20 cellular contexts compared by ENCODE assay signal in the genomic region with DNA sequence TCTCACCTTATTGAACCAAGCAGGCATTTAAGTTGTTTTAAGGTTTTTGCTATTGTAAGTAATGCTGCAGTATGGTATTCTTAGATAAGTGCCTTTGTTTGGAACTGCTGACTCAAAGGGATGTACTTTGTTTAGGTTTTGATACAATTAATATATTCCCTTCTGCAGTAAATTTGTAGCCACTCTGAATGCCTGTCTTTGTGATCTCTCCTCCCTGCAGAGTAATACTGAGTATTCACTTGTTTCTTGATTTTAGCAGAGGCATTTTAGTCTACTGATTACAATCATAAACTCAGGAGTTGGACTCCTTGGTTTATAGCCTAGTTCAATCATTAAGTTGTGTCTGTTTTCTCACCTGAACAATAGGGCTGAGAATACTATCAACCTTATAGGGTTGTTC. TPM values are rescaled to one million over a fixed set of nuclear protein-coding genes. Genes with fewer than 3 reads are reported as not detected.
DNase-seq lines count a peak whose midpoint lies in the region; ATAC-seq and TF ChIP-seq lines count a peak whose summit lies in the region.
"Had no signal": no experiment of that assay in that cellular context is flagged by ENCODE, and none has a peak within 500 bp of the region (broad histone marks: within the 10 kb centered on the region; RNA-seq: fewer than 3 reads in every experiment).

No MANE protein-coding gene starts in this region.

- peaks cover 10% of the 10 kb centered on the region for H3K4me1 Mint-ChIP-seq in activated naive CD4-positive, alpha-beta T cell treated with anti-CD3 and anti-CD28 coated beads, Interleukin-2, amount 10 ng/mL, durations not matched to agents 7 days and 5 days

- CTCF ChIA-PET in activated naive CD4-positive, alpha-beta T cell treated with anti-CD3 and anti-CD28 coated beads, Interleukin-2, amount 10 ng/mL, durations not matched to agents 7 days and 5 days (lab: Charles Lee), result no interaction called here

- no peaks in the 10 kb centered on the region for H3K9me3 ChIP-seq in BE2C
- H3K9me3 ChIP-seq: SJCRH30 had no signal

- TF ChIP-seq CTCF in GM20000 (IDR thresholded peaks at IDR 0.05; ENCODE audit: extremely low read depth, missing control alignments), result no peak
- TF ChIP-seq CTCF in BE2C (IDR thresholded peaks at IDR 0.05; ENCODE audit: low read depth, low read length), result no peak

- H3K9me3 Mint-ChIP-seq in activated naive CD4-positive, alpha-beta T cell treated with anti-CD3 and anti-CD28 coated beads, Interleukin-2, amount 10 ng/mL, durations not matched to agents 7 days and 5 days, result no peaks in the 10 kb centered on the region
- H3K9me3 Mint-ChIP-seq in activated naive CD4-positive, alpha-beta T cell treated with anti-CD3 and anti-CD28 coated beads, Interleukin-2, amount 50 U/mL, for 72 hours, result no peaks in the 10 kb centered on the region
- H3K9me3 Mint-ChIP-seq: IgD-negative memory B cell had no signal

- no peak for DNase-seq in activated naive CD4-positive, alpha-beta T cell treated with anti-CD3 and anti-CD28 coated beads, Interleukin-2, amount 10 ng/mL, durations not matched to agents 7 days and 5 days
- no peak for DNase-seq in activated naive CD4-positive, alpha-beta T cell treated with anti-CD3 and anti-CD28 coated beads, Interleukin-2, amount 50 U/mL, for 72 hours (ENCODE audit: low spot score in 2 of 2)
- no peak for DNase-seq in caudate nucleus (lab: John Stamatoyannopoulos, UW)
- peak; percentile 54 for DNase-seq in medulla oblongata (ENCODE audit: extremely low spot score)
- no peak for DNase-seq in NCI-H1930 (lab: John Stamatoyannopoulos, UW)
- DNase-seq in GM20000 (ENCODE audit: low spot score), result no peak
- no peak for DNase-seq in BE2C
- DNase-seq: ACHN, DMS153, HCEC 1CT, MM.1S, NCI-H2029 treated with DMSO at 0.1 percent for 48 hours, NCI-H2227 treated with DMSO at 0.1 percent for 48 hours, NCI-H526 treated with DMSO at 0.1 percent for 48 hours, PC-9, SJCRH30 had no signal

- H3K27me3 ChIP-seq in BE2C, result no peaks in the 10 kb centered on the region; the same call in 1 of the 2 replicates
- H3K27me3 ChIP-seq: SJCRH30 had no signal

- H3K4me1 ChIP-seq in BE2C, result no peaks in the 10 kb centered on the region
- H3K4me1 ChIP-seq: SJCRH30 had no signal

- no peaks in the 10 kb centered on the region for H3K27me3 Mint-ChIP-seq in activated naive CD4-positive, alpha-beta T cell treated with anti-CD3 and anti-CD28 coated beads, Interleukin-2, amount 10 ng/mL, durations not matched to agents 7 days and 5 days
- H3K27me3 Mint-ChIP-seq: IgD-negative memory B cell had no signal

- peaks cover 15% of the 10 kb centered on the region for H3K36me3 Mint-ChIP-seq in activated naive CD4-positive, alpha-beta T cell treated with anti-CD3 and anti-CD28 coated beads, Interleukin-2, amount 10 ng/mL, durations not matched to agents 7 days and 5 days
- no peaks in the 10 kb centered on the region for H3K36me3 Mint-ChIP-seq in activated naive CD4-positive, alpha-beta T cell treated with anti-CD3 and anti-CD28 coated beads, Interleukin-2, amount 50 U/mL, for 72 hours
- H3K36me3 Mint-ChIP-seq: IgD-negative memory B cell had no signal

- no peak for ATAC-seq in activated naive CD4-positive, alpha-beta T cell treated with anti-CD3 and anti-CD28 coated beads, Interleukin-2, amount 50 U/mL, for 72 hours
- ATAC-seq: Right ventricle myocardium inferior had no signal

- 0 out of 2 replicates have a peak, but pooled peaks cover 3% of the 10 kb centered on the region for H3K36me3 ChIP-seq in BE2C
- H3K36me3 ChIP-seq: SJCRH30 had no signal

- no peak overlapping the region for H3K4me3 Mint-ChIP-seq in activated naive CD4-positive, alpha-beta T cell treated with anti-CD3 and anti-CD28 coated beads, Interleukin-2, amount 10 ng/mL, durations not matched to agents 7 days and 5 days
- H3K4me3 Mint-ChIP-seq: IgD-negative memory B cell had no signal

- peak overlapping the region; percentile 11 for H3K27ac Mint-ChIP-seq in activated naive CD4-positive, alpha-beta T cell treated with anti-CD3 and anti-CD28 coated beads, Interleukin-2, amount 10 ng/mL, durations not matched to agents 7 days and 5 days
- H3K27ac Mint-ChIP-seq in activated naive CD4-positive, alpha-beta T cell treated with anti-CD3 and anti-CD28 coated beads, Interleukin-2, amount 50 U/mL, for 72 hours, result no peak overlapping the region
- H3K27ac Mint-ChIP-seq: IgD-negative memory B cell had no signal

- no peak overlapping the region for H3K4me3 ChIP-seq in BE2C (ENCODE audit: low read depth, low read length)
- H3K4me3 ChIP-seq: PC-9, SJCRH30 had no signal

- H3K27ac ChIP-seq in caudate nucleus (ENCODE audit: low read depth, low read length), result peak overlapping the region; percentile 44
- H3K27ac ChIP-seq: 22Rv1, KMS-11, PC-9, SJCRH30 had no signal

RNA-seq across cellular contexts. Expression of gene CDS2, which starts 13.4 kb away (rescaled TPM):
- 10 to 100 TPM; 40.3 to 40.8 TPM for total RNA-seq in activated naive CD4-positive, alpha-beta T cell treated with anti-CD3 and anti-CD28 coated beads, Interleukin-2, amount 50 U/mL, for 72 hours
- 15.7 TPM for polyA plus RNA-seq in BE2C (2012; ENCODE audit: insufficient read depth, insufficient read length, low read depth)

RNA-seq across cellular contexts. Expression of gene PCNA, which starts 20.4 kb away (rescaled TPM):
- 100 to 1,000 TPM; 484 to 697 TPM for total RNA-seq in activated naive CD4-positive, alpha-beta T cell treated with anti-CD3 and anti-CD28 coated beads, Interleukin-2, amount 50 U/mL, for 72 hours
- 74.6 TPM for polyA plus RNA-seq in BE2C (2012; ENCODE audit: insufficient read depth, insufficient read length, low read depth)

RNA-seq across cellular contexts. Expression of gene TMEM230, which starts 27.3 kb away (rescaled TPM):
- 10 to 100 TPM; 60.5 to 71.5 TPM for total RNA-seq in activated naive CD4-positive, alpha-beta T cell treated with anti-CD3 and anti-CD28 coated beads, Interleukin-2, amount 50 U/mL, for 72 hours
- polyA plus RNA-seq in BE2C (2012; ENCODE audit: insufficient read depth, insufficient read length, low read depth), result 112 TPM
